16 cellular contexts compared by ENCODE assay signal in the genomic region with DNA sequence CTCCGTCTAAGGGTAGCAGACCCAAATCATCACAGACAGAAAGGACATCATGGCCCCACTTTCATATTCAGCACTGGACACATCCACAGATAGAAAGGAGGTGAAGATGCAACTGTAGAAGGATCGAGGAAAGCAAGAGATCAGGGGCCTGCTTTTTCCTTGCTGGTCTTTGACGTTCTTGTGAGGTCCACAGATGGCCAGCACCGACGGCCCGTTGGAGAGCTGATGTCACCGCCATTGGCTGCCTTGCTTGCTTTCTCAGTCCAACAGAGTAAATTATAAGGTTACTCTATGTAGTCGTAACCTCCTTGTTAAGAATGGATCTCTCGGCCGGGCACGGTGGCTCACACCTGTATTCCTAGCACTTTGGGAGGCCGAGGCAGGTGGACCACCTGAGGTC. TPM values are rescaled to one million over a fixed set of nuclear protein-coding genes. Genes with fewer than 3 reads are reported as not detected.
DNase-seq lines count a peak whose midpoint lies in the region; ATAC-seq and TF ChIP-seq lines count a peak whose summit lies in the region.
"Had no signal": no experiment of that assay in that cellular context is flagged by ENCODE, and none has a peak within 500 bp of the region (broad histone marks: within the 10 kb centered on the region; RNA-seq: fewer than 3 reads in every experiment).

No MANE protein-coding gene starts in this region.

- POLR2A ChIA-PET in WTC11 (lab: Charles Lee) = no interaction called here

- 83 to 88% (median 85%) methylated on average over 12 of the region's 12 CpGs for WGBS in spleen, 5 donors

- ATAC-seq in Right ventricle myocardium superior (ENCODE audit: poor library complexity) (no peak), left ventricle myocardium superior (no peak), WTC11 (no peak), HG03045 (IDR thresholded peaks at IDR 0.05; ENCODE audit: unreplicated experiment) (no peak)

- TF ChIP-seq POLR2A in spleen (IDR thresholded peaks at IDR 0.05) = no peak

- H3K27ac ChIP-seq in spleen = no peak overlapping the region
- H3K27ac ChIP-seq: BLaER1 treated with 17β-estradiol and CSF1 and Interleukin-3, amounts not matched to agents 10 nM and 100 nM had no signal

- H3K27me3 Mint-ChIP-seq in chondrocyte (ENCODE audit: low read depth) (peaks cover 75% of the 10 kb centered on the region), WTC11 (ENCODE audit: low read depth) (peaks cover 34% of the 10 kb centered on the region)

- peak; percentile 22 for DNase-seq in Right ventricle myocardium superior
- DNase-seq in left ventricle myocardium superior = no peak
- DNase-seq in chondrocyte (ENCODE audit: low spot score) = peak; percentile 28
- peak; percentile 52 for DNase-seq in islet precursor cell
- DNase-seq in spleen = peak; percentile 47
- no peak for DNase-seq in A172 (ENCODE audit: low spot score)
- DNase-seq in WTC11 (ENCODE audit: low spot score) = no peak
- DNase-seq: 8988T; ACHN; Calu3; CD4-positive, alpha-beta T cell; DMS 273 treated with DMSO at 0.1 percent for 48 hours had no signal

- H3K4me1 Mint-ChIP-seq in chondrocyte (ENCODE audit: low read depth) = no peaks in the 10 kb centered on the region
- H3K4me1 Mint-ChIP-seq in WTC11 = peaks cover 26% of the 10 kb centered on the region

- H3K9me3 ChIP-seq in spleen = no peaks in the 10 kb centered on the region

- intact Hi-C loops in Right ventricle myocardium superior (cut with DNase I) = no loop called here
- intact Hi-C loops in left ventricle myocardium superior (cut with micrococcal nuclease) = no loop called here
- intact Hi-C loops in spleen (cut with DNase I; ENCODE audit: low total_unique reads) = no loop called here

- no peak overlapping the region for H3K27ac Mint-ChIP-seq in chondrocyte (ENCODE audit: unreplicated experiment)
- no peak overlapping the region for H3K27ac Mint-ChIP-seq in WTC11
- H3K27ac Mint-ChIP-seq: CD4-positive, alpha-beta T cell had no signal

- peaks cover 0 to 82% (median 31%) of the 10 kb centered on the region in 7 donors for H3K27me3 ChIP-seq in spleen (replicated peaks in 1 of 7)

- H3K36me3 ChIP-seq in spleen = no peaks in the 10 kb centered on the region
- H3K36me3 ChIP-seq: BLaER1 treated with 17β-estradiol and CSF1 and Interleukin-3, amounts not matched to agents 10 nM and 100 nM had no signal

- no peak overlapping the region for H3K4me3 ChIP-seq in spleen
- H3K4me3 ChIP-seq: BLaER1 treated with 17β-estradiol and CSF1 and Interleukin-3, amounts not matched to agents 10 nM and 100 nM had no signal

- no peak overlapping the region for H3K4me3 Mint-ChIP-seq in chondrocyte (ENCODE audit: unreplicated experiment)
- H3K4me3 Mint-ChIP-seq in WTC11 = no peak overlapping the region
- H3K4me3 Mint-ChIP-seq: CD4-positive, alpha-beta T cell had no signal

- peaks cover 0 to under 1% (median 0%) of the 10 kb centered on the region in 6 donors for H3K4me1 ChIP-seq in spleen
- H3K4me1 ChIP-seq: BLaER1 treated with 17β-estradiol and CSF1 and Interleukin-3, amounts not matched to agents 10 nM and 100 nM had no signal

- CTCF ChIA-PET in WTC11 (lab: Charles Lee) = interaction anchor here (1.8 kb wide), 1 partner anchor 43 kb away, joined by 6 read pairs; no protein-coding TSS in a partner anchor

- TF ChIP-seq CTCF in chondrocyte (IDR thresholded peaks at IDR 0.05) = no peak
- no peak for TF ChIP-seq CTCF in spleen (IDR thresholded peaks at IDR 0.05 in 8 of 11, conservative IDR thresholded peaks at IDR 0.05 in 3 of 11)
- TF ChIP-seq CTCF in WTC11 (IDR thresholded peaks at IDR 0.05) = no peak

- no peaks in the 10 kb centered on the region for H3K9me3 Mint-ChIP-seq in chondrocyte (ENCODE audit: low read depth)
- H3K9me3 Mint-ChIP-seq in WTC11 = peaks cover 4% of the 10 kb centered on the region; the same call in 1 of the 2 replicates
- H3K9me3 Mint-ChIP-seq: CD4-positive, alpha-beta T cell had no signal

- H3K36me3 Mint-ChIP-seq in chondrocyte (ENCODE audit: low read depth) (peaks cover 4% of the 10 kb centered on the region), WTC11 (no peaks in the 10 kb centered on the region)

TF ChIP-seq in WTC11, 78 proteins besides CTCF, POLR2A, EP300 and RAD21 (continues in another document):
- TF ChIP-seq HMGA2 (CRISPR knock-in tag; IDR thresholded peaks at IDR 0.05) (no peak), TCF7 (CRISPR knock-in tag; IDR thresholded peaks at IDR 0.05; ENCODE audit: low read depth) (no peak), ZNF138 (CRISPR knock-in tag; conservative IDR thresholded peaks at IDR 0.05) (no peak), NR1H2 (CRISPR knock-in tag; IDR thresholded peaks at IDR 0.05) (no peak), EMX1 (CRISPR knock-in tag; IDR thresholded peaks at IDR 0.05) (no peak), TEAD4 (CRISPR knock-in tag; IDR thresholded peaks at IDR 0.05) (no peak), SMAD3 (CRISPR knock-in tag; IDR thresholded peaks at IDR 0.05; ENCODE audit: borderline replicate concordance) (no peak), NR3C1 (CRISPR knock-in tag; conservative IDR thresholded peaks at IDR 0.05; ENCODE audit: low read depth) (no peak), NFE2L1 (CRISPR knock-in tag; IDR thresholded peaks at IDR 0.05) (no peak), FOXP1 (CRISPR knock-in tag; IDR thresholded peaks at IDR 0.05; ENCODE audit: borderline replicate concordance) (no peak), NFYB (CRISPR knock-in tag; conservative IDR thresholded peaks at IDR 0.05; ENCODE audit: low read depth) (no peak)
- TF ChIP-seq, protein P1, sequence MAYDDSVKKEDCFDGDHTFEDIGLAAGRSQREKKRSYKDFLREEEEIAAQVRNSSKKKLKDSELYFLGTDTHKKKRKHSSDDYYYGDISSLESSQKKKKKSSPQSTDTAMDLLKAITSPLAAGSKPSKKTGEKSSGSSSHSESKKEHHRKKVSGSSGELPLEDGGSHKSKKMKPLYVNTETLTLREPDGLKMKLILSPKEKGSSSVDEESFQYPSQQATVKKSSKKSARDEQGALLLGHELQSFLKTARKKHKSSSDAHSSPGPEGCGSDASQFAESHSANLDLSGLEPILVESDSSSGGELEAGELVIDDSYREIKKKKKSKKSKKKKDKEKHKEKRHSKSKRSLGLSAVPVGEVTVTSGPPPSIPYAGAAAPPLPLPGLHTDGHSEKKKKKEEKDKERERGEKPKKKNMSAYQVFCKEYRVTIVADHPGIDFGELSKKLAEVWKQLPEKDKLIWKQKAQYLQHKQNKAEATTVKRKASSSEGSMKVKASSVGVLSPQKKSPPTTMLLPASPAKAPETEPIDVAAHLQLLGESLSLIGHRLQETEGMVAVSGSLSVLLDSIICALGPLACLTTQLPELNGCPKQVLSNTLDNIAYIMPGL (CRISPR knock-in tag; IDR thresholded peaks at IDR 0.05) = no peak
- TF ChIP-seq, protein P2, sequence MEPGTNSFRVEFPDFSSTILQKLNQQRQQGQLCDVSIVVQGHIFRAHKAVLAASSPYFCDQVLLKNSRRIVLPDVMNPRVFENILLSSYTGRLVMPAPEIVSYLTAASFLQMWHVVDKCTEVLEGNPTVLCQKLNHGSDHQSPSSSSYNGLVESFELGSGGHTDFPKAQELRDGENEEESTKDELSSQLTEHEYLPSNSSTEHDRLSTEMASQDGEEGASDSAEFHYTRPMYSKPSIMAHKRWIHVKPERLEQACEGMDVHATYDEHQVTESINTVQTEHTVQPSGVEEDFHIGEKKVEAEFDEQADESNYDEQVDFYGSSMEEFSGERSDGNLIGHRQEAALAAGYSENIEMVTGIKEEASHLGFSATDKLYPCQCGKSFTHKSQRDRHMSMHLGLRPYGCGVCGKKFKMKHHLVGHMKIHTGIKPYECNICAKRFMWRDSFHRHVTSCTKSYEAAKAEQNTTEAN (CRISPR knock-in tag; IDR thresholded peaks at IDR 0.05) = no peak
- TF ChIP-seq, protein P3, sequence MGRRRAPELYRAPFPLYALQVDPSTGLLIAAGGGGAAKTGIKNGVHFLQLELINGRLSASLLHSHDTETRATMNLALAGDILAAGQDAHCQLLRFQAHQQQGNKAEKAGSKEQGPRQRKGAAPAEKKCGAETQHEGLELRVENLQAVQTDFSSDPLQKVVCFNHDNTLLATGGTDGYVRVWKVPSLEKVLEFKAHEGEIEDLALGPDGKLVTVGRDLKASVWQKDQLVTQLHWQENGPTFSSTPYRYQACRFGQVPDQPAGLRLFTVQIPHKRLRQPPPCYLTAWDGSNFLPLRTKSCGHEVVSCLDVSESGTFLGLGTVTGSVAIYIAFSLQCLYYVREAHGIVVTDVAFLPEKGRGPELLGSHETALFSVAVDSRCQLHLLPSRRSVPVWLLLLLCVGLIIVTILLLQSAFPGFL (CRISPR knock-in tag; IDR thresholded peaks at IDR 0.05; ENCODE audit: borderline replicate concordance) = no peak
- TF ChIP-seq, protein P4, sequence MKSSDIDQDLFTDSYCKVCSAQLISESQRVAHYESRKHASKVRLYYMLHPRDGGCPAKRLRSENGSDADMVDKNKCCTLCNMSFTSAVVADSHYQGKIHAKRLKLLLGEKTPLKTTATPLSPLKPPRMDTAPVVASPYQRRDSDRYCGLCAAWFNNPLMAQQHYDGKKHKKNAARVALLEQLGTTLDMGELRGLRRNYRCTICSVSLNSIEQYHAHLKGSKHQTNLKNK (CRISPR knock-in tag; IDR thresholded peaks at IDR 0.05) = no peak
- TF ChIP-seq, protein P5, sequence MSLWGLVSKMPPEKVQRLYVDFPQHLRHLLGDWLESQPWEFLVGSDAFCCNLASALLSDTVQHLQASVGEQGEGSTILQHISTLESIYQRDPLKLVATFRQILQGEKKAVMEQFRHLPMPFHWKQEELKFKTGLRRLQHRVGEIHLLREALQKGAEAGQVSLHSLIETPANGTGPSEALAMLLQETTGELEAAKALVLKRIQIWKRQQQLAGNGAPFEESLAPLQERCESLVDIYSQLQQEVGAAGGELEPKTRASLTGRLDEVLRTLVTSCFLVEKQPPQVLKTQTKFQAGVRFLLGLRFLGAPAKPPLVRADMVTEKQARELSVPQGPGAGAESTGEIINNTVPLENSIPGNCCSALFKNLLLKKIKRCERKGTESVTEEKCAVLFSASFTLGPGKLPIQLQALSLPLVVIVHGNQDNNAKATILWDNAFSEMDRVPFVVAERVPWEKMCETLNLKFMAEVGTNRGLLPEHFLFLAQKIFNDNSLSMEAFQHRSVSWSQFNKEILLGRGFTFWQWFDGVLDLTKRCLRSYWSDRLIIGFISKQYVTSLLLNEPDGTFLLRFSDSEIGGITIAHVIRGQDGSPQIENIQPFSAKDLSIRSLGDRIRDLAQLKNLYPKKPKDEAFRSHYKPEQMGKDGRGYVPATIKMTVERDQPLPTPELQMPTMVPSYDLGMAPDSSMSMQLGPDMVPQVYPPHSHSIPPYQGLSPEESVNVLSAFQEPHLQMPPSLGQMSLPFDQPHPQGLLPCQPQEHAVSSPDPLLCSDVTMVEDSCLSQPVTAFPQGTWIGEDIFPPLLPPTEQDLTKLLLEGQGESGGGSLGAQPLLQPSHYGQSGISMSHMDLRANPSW (CRISPR knock-in tag; conservative IDR thresholded peaks at IDR 0.05; ENCODE audit: low read depth) = no peak

RNA-seq across cellular contexts. Expression of a gene that starts 5.1 kb away (rescaled TPM):
- not detected for total RNA-seq in Right ventricle myocardium superior
- not detected for total RNA-seq in left ventricle myocardium superior
- not detected in 3 replicates for total RNA-seq in chondrocyte
- under 1 TPM in 3 of 7 donors, not detected in 4; 0.19 to 0.34 (median 0.29) TPM for total RNA-seq in spleen
- polyA plus RNA-seq in spleen = under 1 TPM in 2 of 3 donors, not detected in 1; 0.02 to 0.03 TPM
- 0.19 TPM in 1 of 2 replicates, not detected in the other for total RNA-seq in A172 (2014; rRNA removed; shearing (Covaris generic))
- 19.9 to 25.8 TPM (median 24.4 TPM) in 3 replicates for total RNA-seq in WTC11 (2021)
- total RNA-seq: Calu3; CD4-positive, alpha-beta T cell; Daoy; HT-29 had no signal

Comparison
In these comparisons a context has a peak if more than half of its experiments do, and no peak if none do; other contexts are left out.
1. DNase-seq: peak in Right ventricle myocardium superior (single experiment), chondrocyte (single experiment), islet precursor cell (single experiment) and spleen (single experiment); none in left ventricle myocardium superior (single experiment), A172 (single experiment) and WTC11 (single experiment).
2. RNA of a gene that starts 5.1 kb away (total RNA-seq): 19.9 to 25.8 TPM in WTC11; 0.19 to 0.34 TPM in spleen, not detected in Right ventricle myocardium superior (single experiment), not detected in left ventricle myocardium superior (single experiment), not detected in chondrocyte and 0.19 TPM in A172; every median in the first group is over 10 times any median in the second.